ENCODE assay signal across 8 cellular contexts in the genomic region with DNA sequence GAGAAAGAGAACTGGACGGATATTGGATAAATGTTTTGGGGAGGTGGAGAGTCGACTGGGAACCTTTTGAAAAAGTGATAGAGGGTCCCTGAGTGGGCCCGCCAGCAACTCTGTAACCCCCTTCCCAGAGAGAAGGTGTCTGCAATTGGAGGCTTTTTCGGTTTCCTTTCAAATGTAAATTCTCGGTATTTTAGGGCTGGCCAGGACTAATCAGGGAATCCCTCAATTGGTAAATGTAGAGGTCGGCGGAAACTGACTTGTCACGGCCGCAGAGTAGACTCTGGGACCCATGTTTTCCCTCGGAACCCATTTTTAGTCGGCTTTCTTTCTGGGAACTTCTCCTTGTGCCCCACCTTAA. TPM values are rescaled to one million over a fixed set of nuclear protein-coding genes. Genes with fewer than 3 reads are reported as not detected.
DNase-seq lines count a peak whose midpoint lies in the region; ATAC-seq and TF ChIP-seq lines count a peak whose summit lies in the region.

No MANE protein-coding gene starts in this region.

- H3K9me3 ChIP-seq in hepatocyte (ENCODE audit: low read depth) (no peaks in the 10 kb centered on the region), smooth muscle cell (replicated peaks; ENCODE audit: low read depth) (no peaks in the 10 kb centered on the region)

- peak overlapping the region; percentile 69 for H3K27ac ChIP-seq in VCaP
- peak overlapping the region; percentile 20 for H3K27ac ChIP-seq in hepatocyte
- peak overlapping the region; percentile 39 for H3K27ac ChIP-seq in smooth muscle cell (ENCODE audit: low read depth)

- ATAC-seq in activated T-cell treated with anti-CD3 and anti-CD28 coated beads, Interleukin-2, amount 50 U/mL, for 72 hours (replicated peaks in 1 of 2), result no peak
- ATAC-seq in GM18861 (IDR thresholded peaks at IDR 0.05; ENCODE audit: unreplicated experiment), result no peak
- no peak for ATAC-seq in GM19397 (IDR thresholded peaks at IDR 0.05; ENCODE audit: unreplicated experiment)

- no peak for TF ChIP-seq CTCF in VCaP (conservative IDR thresholded peaks at IDR 0.05)
- no peak for TF ChIP-seq CTCF in hepatocyte (IDR thresholded peaks at IDR 0.05; ENCODE audit: poor library complexity)
- TF ChIP-seq CTCF in smooth muscle cell (IDR thresholded peaks at IDR 0.05; ENCODE audit: borderline replicate concordance, insufficient read depth, poor library complexity, severe bottlenecking), result no peak

- H3F3A ChIP-seq in smooth muscle cell (ENCODE audit: low read depth), result peaks cover 11% of the 10 kb centered on the region

- H3K36me3 Mint-ChIP-seq in activated T-cell treated with anti-CD3 and anti-CD28 coated beads, Interleukin-2, amount 50 U/mL, for 72 hours (ENCODE audit: insufficient read depth in 2 of 2), result peaks cover 16 to 29% of the 10 kb centered on the region in 2 donors

- peak overlapping the region; percentile 94 for H3K27ac Mint-ChIP-seq in activated T-cell treated with anti-CD3 and anti-CD28 coated beads, Interleukin-2, amount 50 U/mL, for 72 hours

- H2AFZ ChIP-seq in hepatocyte (peak overlapping the region; percentile 70), smooth muscle cell (ENCODE audit: low read depth) (peak overlapping the region; percentile 52)

- no peaks in the 10 kb centered on the region for H3K36me3 ChIP-seq in hepatocyte (replicated peaks; ENCODE audit: insufficient read depth, low read depth)
- no peaks in the 10 kb centered on the region for H3K36me3 ChIP-seq in smooth muscle cell (ENCODE audit: low read depth)

- peak overlapping the region; percentile 96 for H3K4me3 Mint-ChIP-seq in activated T-cell treated with anti-CD3 and anti-CD28 coated beads, Interleukin-2, amount 50 U/mL, for 72 hours

- 0% methylated on average over 11 of the region's 11 CpGs for WGBS in hepatocyte (ENCODE audit: low lambda C conversion rate, missing lambda C conversion rate)
- under 1% methylated on average over 11 of the region's 11 CpGs for WGBS in smooth muscle cell (ENCODE audit: low lambda C conversion rate)

- H4K20me1 ChIP-seq in hepatocyte (ENCODE audit: insufficient read depth, poor library complexity, severe bottlenecking) (no peaks in the 10 kb centered on the region), smooth muscle cell (ENCODE audit: low read depth) (no peaks in the 10 kb centered on the region)

- H3K4me1 ChIP-seq in hepatocyte (ENCODE audit: insufficient read depth) (peaks cover 12% of the 10 kb centered on the region), smooth muscle cell (ENCODE audit: low read depth) (peaks cover 15% of the 10 kb centered on the region)

- H3K4me2 ChIP-seq in hepatocyte (peak overlapping the region; percentile 77), smooth muscle cell (peak overlapping the region; percentile 85)

- no peaks in the 10 kb centered on the region for H3K9me2 ChIP-seq in hepatocyte (replicated peaks; ENCODE audit: insufficient read depth)

- H3K27me3 ChIP-seq in hepatocyte (no peaks in the 10 kb centered on the region), smooth muscle cell (ENCODE audit: low read depth) (no peaks in the 10 kb centered on the region)

- no peaks in the 10 kb centered on the region for H3K27me3 Mint-ChIP-seq in activated T-cell treated with anti-CD3 and anti-CD28 coated beads, Interleukin-2, amount 50 U/mL, for 72 hours (ENCODE audit: low read depth)

- H3K4me3 ChIP-seq in hepatocyte (peak overlapping the region; percentile 15), smooth muscle cell (peak overlapping the region; percentile 66)

- DNase-seq in activated T-cell treated with anti-CD3 and anti-CD28 coated beads, Interleukin-2, amount 50 U/mL, for 72 hours, result peak in 1 of 2 donors; percentile 3
- DNase-seq in activated T-cell treated with anti-CD3 and anti-CD28 coated beads for 4 hours (no peak), hepatocyte (ENCODE audit: low spot score) (peak; percentile 6), smooth muscle cell (lab: John Stamatoyannopoulos, UW; ENCODE audit: unreplicated experiment) (no peak), LoVo (ENCODE audit: low spot score) (no peak)

- H3K4me1 Mint-ChIP-seq in activated T-cell treated with anti-CD3 and anti-CD28 coated beads, Interleukin-2, amount 50 U/mL, for 72 hours (ENCODE audit: low read depth), result peaks cover 27% of the 10 kb centered on the region

- H3K79me2 ChIP-seq in hepatocyte, result peaks cover 26% of the 10 kb centered on the region
- H3K79me2 ChIP-seq in smooth muscle cell (ENCODE audit: low read depth), result peaks cover 36% of the 10 kb centered on the region

- peak overlapping the region; percentile 66 for H3K9ac ChIP-seq in smooth muscle cell (ENCODE audit: low read depth)

- H3K9me3 Mint-ChIP-seq in activated T-cell treated with anti-CD3 and anti-CD28 coated beads, Interleukin-2, amount 50 U/mL, for 72 hours, result no peaks in the 10 kb centered on the region

RNA-seq across cellular contexts. Expression of a gene that starts 0.5 kb away (rescaled TPM):
- 100 to 1,000 TPM; 117 to 128 TPM for total RNA-seq in activated T-cell treated with anti-CD3 and anti-CD28 coated beads, Interleukin-2, amount 50 U/mL, for 72 hours
- total RNA-seq in hepatocyte (35.4 and 39.2 TPM in 2 replicates), smooth muscle cell (28.5 and 35.7 TPM in 2 replicates)
- polyA plus RNA-seq in hepatocyte (33.5 and 34.3 TPM in 2 replicates), smooth muscle cell (31.7 and 36.8 TPM in 2 replicates)

RNA-seq across cellular contexts. Expression of a gene that starts 21.9 kb away (rescaled TPM):
- 10 to 100 TPM; 47.3 to 49.6 TPM for total RNA-seq in activated T-cell treated with anti-CD3 and anti-CD28 coated beads, Interleukin-2, amount 50 U/mL, for 72 hours
- 6.9 and 10.8 TPM in 2 replicates for total RNA-seq in hepatocyte
- 3.7 and 3.8 TPM in 2 replicates for polyA plus RNA-seq in hepatocyte
- total RNA-seq in smooth muscle cell, result 13.3 and 15.5 TPM in 2 replicates
- polyA plus RNA-seq in smooth muscle cell, result 10.5 and 11.5 TPM in 2 replicates
